Comparison of ENCODE assay signal across 19 cellular contexts in genomic region chrX:9665113-9665512, GRCh38.
"Had no signal": no experiment of that assay in that cellular context is flagged by ENCODE, and none has a peak within 500 bp of the region (broad histone marks: within the 10 kb centered on the region; RNA-seq: fewer than 3 reads in every experiment).

No MANE protein-coding gene starts in this region.

- H3K4me3 Mint-ChIP-seq: effector memory CD8-positive, alpha-beta T cell; naive thymus-derived CD8-positive, alpha-beta T cell; type B pancreatic cell had no signal

- DNase-seq: effector memory CD8-positive, alpha-beta T cell; gastrocnemius medialis; heart right ventricle; hypothalamus; kidney glomerular epithelial cell; mammary epithelial cell; naive thymus-derived CD8-positive, alpha-beta T cell; posterior cingulate gyrus; sigmoid colon; stimulated activated CD4-positive, alpha-beta T cell treated with anti-CD3 and anti-CD28 coated beads, Interleukin-12 subunit alpha, Interleukin-12 subunit beta, amount 100 ng/mL, for 4 hours; stimulated activated naive CD4-positive, alpha-beta T cell; stomach had no signal

- FAIRE-seq: islet of Langerhans, urothelium cell line had no signal

- ATAC-seq: effector memory CD8-positive, alpha-beta T cell; gastrocnemius medialis; heart right ventricle; naive thymus-derived CD8-positive, alpha-beta T cell had no signal

- H3K9me3 Mint-ChIP-seq: effector memory CD8-positive, alpha-beta T cell; naive thymus-derived CD8-positive, alpha-beta T cell; type B pancreatic cell had no signal

- H3K4me3 ChIP-seq: coronary artery, gastrocnemius medialis, heart right ventricle, right atrium auricular region, sigmoid colon, skin epidermis, stomach had no signal

- H3K27me3 ChIP-seq: gastrocnemius medialis, neutrophil, right atrium auricular region, sigmoid colon, stomach had no signal

- H3K36me3 ChIP-seq: gastrocnemius medialis, heart right ventricle, neutrophil, right atrium auricular region, sigmoid colon, stomach had no signal

- H3K27me3 Mint-ChIP-seq: effector memory CD8-positive, alpha-beta T cell; naive thymus-derived CD8-positive, alpha-beta T cell; type B pancreatic cell had no signal

- H3K4me1 ChIP-seq: gastrocnemius medialis, heart right ventricle, right atrium auricular region had no signal

- H3K27ac ChIP-seq: coronary artery, gastrocnemius medialis, heart right ventricle, neutrophil, right atrium auricular region, sigmoid colon, skin epidermis, stomach had no signal

- H3K27ac Mint-ChIP-seq: effector memory CD8-positive, alpha-beta T cell; naive thymus-derived CD8-positive, alpha-beta T cell; type B pancreatic cell had no signal

- H3K9me3 ChIP-seq: gastrocnemius medialis, heart right ventricle, neutrophil, right atrium auricular region, sigmoid colon, stomach had no signal
